12 cellular contexts compared by ENCODE assay signal in the genomic region with DNA sequence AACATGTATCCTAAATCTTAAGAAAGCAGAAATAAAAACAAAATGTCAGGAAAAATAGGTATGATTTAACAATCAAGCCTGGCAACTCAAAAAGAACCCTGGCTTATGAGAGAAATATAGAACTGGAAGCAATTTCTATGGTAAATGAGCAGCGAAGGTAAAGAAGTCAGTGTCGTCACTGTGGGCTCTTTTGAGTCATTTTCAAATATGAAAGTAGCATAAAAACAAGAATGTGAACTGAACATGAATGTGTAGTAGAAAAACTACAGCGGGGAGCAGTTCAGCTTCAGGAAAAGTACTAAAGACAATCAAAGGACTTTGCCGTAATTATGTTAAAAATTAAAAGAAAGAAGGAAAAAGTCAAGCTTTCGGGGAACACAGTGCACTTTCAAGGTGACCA. TPM values are rescaled to one million over a fixed set of nuclear protein-coding genes. Genes with fewer than 3 reads are reported as not detected.
DNase-seq lines count a peak whose midpoint lies in the region; ATAC-seq and TF ChIP-seq lines count a peak whose summit lies in the region.
"Had no signal": no experiment of that assay in that cellular context is flagged by ENCODE, and none has a peak within 500 bp of the region (broad histone marks: within the 10 kb centered on the region; RNA-seq: fewer than 3 reads in every experiment).

No MANE protein-coding gene starts in this region.

- no peaks in the 10 kb centered on the region for H3K27me3 Mint-ChIP-seq in activated T-helper 17 cell treated with anti-CD3 and anti-CD28 coated beads, Interleukin-2, amount 50 U/mL, for 72 hours
- H3K27me3 Mint-ChIP-seq in CD14-positive monocyte (ENCODE audit: low read depth in 3 of 3): peaks cover 0 to 3% (median 0%) of the 10 kb centered on the region in 3 donors

- H3K27ac Mint-ChIP-seq in activated T-helper 17 cell treated with anti-CD3 and anti-CD28 coated beads, Interleukin-2, amount 50 U/mL, for 72 hours: peak overlapping the region; percentile 96
- no peak overlapping the region for H3K27ac Mint-ChIP-seq in CD14-positive monocyte

- intact Hi-C loops in CD14-positive monocyte (cut with micrococcal nuclease): no loop called here
- intact Hi-C loops in stomach (cut with DNase I; ENCODE audit: low total_unique reads): no loop called here

- 84 to 92% (median 90%) methylated on average over 5 of the region's 5 CpGs for WGBS in stomach, 5 donors

- peaks cover 65 to 91% (median 87%) of the 10 kb centered on the region in 4 donors for H3K36me3 ChIP-seq in stomach

- no peaks in the 10 kb centered on the region for H3K27me3 ChIP-seq in stomach

- no peak overlapping the region for H3K27ac ChIP-seq in stomach
- H3K27ac ChIP-seq: RWPE1 had no signal

- peaks cover 100% of the 10 kb centered on the region for H3K36me3 Mint-ChIP-seq in activated T-helper 17 cell treated with anti-CD3 and anti-CD28 coated beads, Interleukin-2, amount 50 U/mL, for 72 hours (ENCODE audit: low read depth)
- H3K36me3 Mint-ChIP-seq in CD14-positive monocyte: peaks cover 84 to 91% of the 10 kb centered on the region in 2 donors

- peak overlapping the region; percentile 80 for H3K4me3 Mint-ChIP-seq in activated T-helper 17 cell treated with anti-CD3 and anti-CD28 coated beads, Interleukin-2, amount 50 U/mL, for 72 hours
- no peak overlapping the region for H3K4me3 Mint-ChIP-seq in CD14-positive monocyte

- ATAC-seq in GM18520 (IDR thresholded peaks at IDR 0.05; ENCODE audit: unreplicated experiment): peak; percentile 60
- ATAC-seq in GM19452 (IDR thresholded peaks at IDR 0.05; ENCODE audit: unreplicated experiment): peak; percentile 85
- ATAC-seq in HG03025 (IDR thresholded peaks at IDR 0.05; ENCODE audit: low FRiP score, unreplicated experiment): peak; percentile 63
- peak; percentile 96 for ATAC-seq in activated T-helper 17 cell treated with anti-CD3 and anti-CD28 coated beads, Interleukin-2, amount 50 U/mL, for 72 hours (replicated peaks)
- ATAC-seq: left ventricle myocardium superior had no signal

- TF ChIP-seq CTCF in CD14-positive monocyte (IDR thresholded peaks at IDR 0.05) (no peak), stomach (IDR thresholded peaks at IDR 0.05) (no peak)

- no peaks in the 10 kb centered on the region for H3K9me3 Mint-ChIP-seq in activated T-helper 17 cell treated with anti-CD3 and anti-CD28 coated beads, Interleukin-2, amount 50 U/mL, for 72 hours
- H3K9me3 Mint-ChIP-seq in CD14-positive monocyte: no peaks in the 10 kb centered on the region

- no peaks in the 10 kb centered on the region for H3K9me3 ChIP-seq in stomach

- H3K4me1 ChIP-seq in stomach: no peaks in the 10 kb centered on the region

- TF ChIP-seq POLR2A in stomach (IDR thresholded peaks at IDR 0.05): no peak

- peaks cover 22% of the 10 kb centered on the region for H3K4me1 Mint-ChIP-seq in activated T-helper 17 cell treated with anti-CD3 and anti-CD28 coated beads, Interleukin-2, amount 50 U/mL, for 72 hours
- peaks cover 2% of the 10 kb centered on the region for H3K4me1 Mint-ChIP-seq in CD14-positive monocyte

- no peak for DNase-seq in CD14-positive monocyte (ENCODE audit: low spot score)
- no peak for DNase-seq in RPMI8226
- DNase-seq in stomach: no peak
- DNase-seq: glutamatergic neuron; left ventricle myocardium superior; NCI-H345; stimulated activated CD4-positive, alpha-beta T cell treated with anti-CD3 and anti-CD28 coated beads, Interleukin-1b, Interleukin-23, amount 100 ng/mL, for 48 hours had no signal

- no peak overlapping the region for H3K4me3 ChIP-seq in stomach

- TF ChIP-seq EP300 in stomach (IDR thresholded peaks at IDR 0.05): no peak

RNA-seq across cellular contexts. Expression of a gene that starts 17.5 kb away (rescaled TPM):
- total RNA-seq in activated T-helper 17 cell treated with anti-CD3 and anti-CD28 coated beads, Interleukin-2, amount 50 U/mL, for 72 hours: 10 to 100 TPM; 37.9 to 46.9 TPM
- polyA plus RNA-seq in CD14-positive monocyte (1 to 10 TPM; 6.7 to 9.9 TPM), stomach (10 to 100 TPM in 1 of 3 donors, 1 to 10 TPM in 2; 7.2 to 14.2 (median 7.3) TPM)
- 100 to 1,000 TPM in 2 of 5 donors, 10 to 100 TPM in 3; 18.7 to 240 (median 76.6) TPM for total RNA-seq in stomach

RNA-seq across cellular contexts. Expression of a gene that starts 21.2 kb away (rescaled TPM):
- total RNA-seq in activated T-helper 17 cell treated with anti-CD3 and anti-CD28 coated beads, Interleukin-2, amount 50 U/mL, for 72 hours: 10 to 100 TPM in 1 of 2 donors, 1 to 10 TPM in 1; 6.6 to 11.1 TPM
- polyA plus RNA-seq in CD14-positive monocyte (not detected), stomach (1 to 10 TPM; 4.4 to 9.1 (median 6.1) TPM)
- total RNA-seq in stomach: 100 to 1,000 TPM in 1 of 5 donors, 10 to 100 TPM in 2, 1 to 10 TPM in 1, not detected in 1; 9.4 to 352 (median 16.3) TPM

RNA-seq across cellular contexts. Expression of a gene that starts 31.2 kb away (rescaled TPM):
- total RNA-seq in activated T-helper 17 cell treated with anti-CD3 and anti-CD28 coated beads, Interleukin-2, amount 50 U/mL, for 72 hours: 10 to 100 TPM in 1 of 2 donors, 1 to 10 TPM in 1; 7.1 to 32.6 TPM
- polyA plus RNA-seq in CD14-positive monocyte: 1 to 10 TPM; 6.6 to 9.8 TPM
- total RNA-seq in stomach: 10 to 100 TPM in 2 of 5 donors, 1 to 10 TPM in 3; 1.3 to 42.0 (median 6.4) TPM
- 1 to 10 TPM; 2.7 to 5.4 (median 3.0) TPM for polyA plus RNA-seq in stomach
